In the genomic region with DNA sequence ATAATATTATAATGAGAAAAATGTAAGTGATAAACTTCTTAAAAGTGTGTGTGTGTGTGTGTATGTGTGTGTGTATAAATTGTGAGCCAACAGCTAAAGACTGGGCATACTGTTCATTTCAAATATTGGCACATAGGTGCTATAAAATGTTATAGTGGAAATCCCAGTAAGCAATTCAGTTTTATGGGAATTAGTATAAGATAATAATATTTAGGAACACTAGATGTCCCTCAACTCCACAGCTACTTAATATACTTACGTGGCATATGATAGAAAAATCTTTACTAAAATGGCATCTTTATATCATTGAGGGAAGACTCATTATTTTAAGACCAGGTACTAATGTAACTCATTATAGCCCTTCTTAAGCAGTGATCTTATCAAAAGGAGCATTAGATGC, we compare ENCODE assay signal across 18 cellular contexts.
DNase-seq lines count a peak whose midpoint lies in the region; ATAC-seq, FAIRE-seq and TF ChIP-seq lines count a peak whose summit lies in the region.
"Had no signal": no experiment of that assay in that cellular context is flagged by ENCODE, and none has a peak within 500 bp of the region (broad histone marks: within the 10 kb centered on the region; RNA-seq: fewer than 3 reads in every experiment).

No MANE protein-coding gene starts in this region.

- no peak overlapping the region for H2AFZ ChIP-seq in Loucy (ENCODE audit: low read length)
- H2AFZ ChIP-seq in neural cell (ENCODE audit: low read depth, low read length) = no peak overlapping the region

- H3K9ac ChIP-seq in Loucy (ENCODE audit: low read depth, low read length, poor library complexity, severe bottlenecking) = no peak overlapping the region
- no peak overlapping the region for H3K9ac ChIP-seq in neural cell (ENCODE audit: low read length)

- H3K9me2 ChIP-seq in Loucy (replicated peaks; ENCODE audit: low read depth, low read length) (no peaks in the 10 kb centered on the region), neural cell (ENCODE audit: insufficient read depth, low read length) (no peaks in the 10 kb centered on the region)

- no peaks in the 10 kb centered on the region for H3K27me3 ChIP-seq in Loucy (ENCODE audit: insufficient read depth, low read length, poor library complexity, severe bottlenecking)
- H3K27me3 ChIP-seq in bronchial epithelial cell (ENCODE audit: control insufficient read depth, insufficient read depth, low read length) = no peaks in the 10 kb centered on the region
- no peaks in the 10 kb centered on the region for H3K27me3 ChIP-seq in neural cell (ENCODE audit: insufficient read depth, low read depth, low read length)
- H3K27me3 ChIP-seq: SJSA1 had no signal

- no peaks in the 10 kb centered on the region for H3F3A ChIP-seq in Loucy (ENCODE audit: low read depth)
- H3F3A ChIP-seq in neural cell (ENCODE audit: insufficient read depth, low read length, poor library complexity, severe bottlenecking) = no peaks in the 10 kb centered on the region

- DNase-seq in EL = peak; percentile 3
- peak; percentile 32 for DNase-seq in bronchial epithelial cell (ENCODE audit: low read depth)
- no peak for DNase-seq in NCI-H1048 (lab: John Stamatoyannopoulos, UW)
- no peak for DNase-seq in NCI-H146 treated with DMSO at 0.1 percent for 48 hours (lab: John Stamatoyannopoulos, UW; ENCODE audit: unreplicated experiment)
- DNase-seq: activated CD8-positive, alpha-beta memory T cell treated with anti-CD3 and anti-CD28 coated beads, Interleukin-2, amount 10 ng/mL, durations not matched to agents 7 days and 5 days; CD8-positive, alpha-beta memory T cell; central memory CD4-positive, alpha-beta T cell; H9; MG63; NCI-H748 treated with DMSO at 0.1 percent for 48 hours; substantia nigra had no signal

- no peak for ATAC-seq in GM18870 (IDR thresholded peaks at IDR 0.05; ENCODE audit: unreplicated experiment)
- ATAC-seq: activated CD8-positive, alpha-beta memory T cell treated with anti-CD3 and anti-CD28 coated beads, Interleukin-2, amount 10 ng/mL, durations not matched to agents 7 days and 5 days; activated naive CD4-positive, alpha-beta T cell treated with anti-CD3 and anti-CD28 coated beads, Interleukin-2, amount 50 U/mL, for 72 hours had no signal

- no peak for FAIRE-seq in bronchial epithelial cell (lab: Jason Lieb, UNC)

- TF ChIP-seq CTCF in Loucy (conservative IDR thresholded peaks at IDR 0.05; ENCODE audit: low read length) (peak; percentile 43), bronchial epithelial cell (IDR thresholded peaks at IDR 0.05; ENCODE audit: insufficient read depth, low read length, severe bottlenecking) (no peak), neural cell (IDR thresholded peaks at IDR 0.05; ENCODE audit: poor library complexity, severe bottlenecking) (peak; percentile 39)

- no peaks in the 10 kb centered on the region for H3K9me3 ChIP-seq in Loucy (ENCODE audit: insufficient read depth, low read depth, low read length)
- H3K9me3 ChIP-seq in neural cell (ENCODE audit: low read length) = no peaks in the 10 kb centered on the region
- H3K9me3 ChIP-seq: MG63, SJSA1 had no signal

- no peak for TF ChIP-seq EP300 in neural cell (conservative IDR thresholded peaks at IDR 0.05; ENCODE audit: poor library complexity, severe bottlenecking)

- H3K36me3 ChIP-seq in Loucy (ENCODE audit: insufficient read depth, low read length) (no peaks in the 10 kb centered on the region), bronchial epithelial cell (ENCODE audit: control insufficient read depth, insufficient read depth, low read length) (no peaks in the 10 kb centered on the region), neural cell (ENCODE audit: insufficient read depth, low read length) (no peaks in the 10 kb centered on the region)
- H3K36me3 ChIP-seq: MG63, SJSA1 had no signal

- H3K4me2 ChIP-seq in Loucy (ENCODE audit: low read depth, low read length, poor library complexity, severe bottlenecking) (no peak overlapping the region), neural cell (ENCODE audit: low read length) (no peak overlapping the region)
- H3K4me2 ChIP-seq: smooth muscle cell had no signal

- no peaks in the 10 kb centered on the region for H3K4me1 ChIP-seq in Loucy (ENCODE audit: insufficient read depth, low read length, poor library complexity, severe bottlenecking)
- H3K4me1 ChIP-seq: SJSA1 had no signal

- no peaks in the 10 kb centered on the region for H3K79me2 ChIP-seq in Loucy (ENCODE audit: insufficient read depth, low read length)
- H3K79me2 ChIP-seq in neural cell (replicated peaks; ENCODE audit: insufficient read depth, low read length) = no peaks in the 10 kb centered on the region

- H3K27ac ChIP-seq in neural cell (ENCODE audit: low read length) = no peak overlapping the region
- H3K27ac ChIP-seq: epithelial cell of prostate, SJSA1 had no signal

- no peaks in the 10 kb centered on the region for H4K20me1 ChIP-seq in Loucy (ENCODE audit: insufficient read depth, low read length, poor library complexity, severe bottlenecking)
- no peaks in the 10 kb centered on the region for H4K20me1 ChIP-seq in neural cell (ENCODE audit: insufficient read depth)

- H3K4me3 ChIP-seq in Loucy (ENCODE audit: low read length, poor library complexity, severe bottlenecking) = no peak overlapping the region
- H3K4me3 ChIP-seq in bronchial epithelial cell (ENCODE audit: low read depth, low read length) = no peak overlapping the region
- H3K4me3 ChIP-seq in neural cell (ENCODE audit: low read length) = no peak overlapping the region
- H3K4me3 ChIP-seq: MG63, SJSA1, smooth muscle cell had no signal

- peak; percentile 58 for TF ChIP-seq RAD21 in neural cell (conservative IDR thresholded peaks at IDR 0.05)

TF ChIP-seq in neural cell, 6 proteins besides CTCF, POLR2A, EP300 and RAD21:
- TF ChIP-seq TAF1 (IDR thresholded peaks at IDR 0.05; ENCODE audit: low read depth) (no peak), POLR2AphosphoS5 (IDR thresholded peaks at IDR 0.05) (no peak), EZH2 (IDR thresholded peaks at IDR 0.05; ENCODE audit: borderline replicate concordance, insufficient read depth, low read length, poor library complexity, severe bottlenecking) (no peak), MXI1 (conservative IDR thresholded peaks at IDR 0.05; ENCODE audit: poor library complexity, severe bottlenecking) (no peak), SMC3 (conservative IDR thresholded peaks at IDR 0.05; ENCODE audit: poor library complexity) (peak; percentile 50)
- TF ChIP-seq, protein P1, sequence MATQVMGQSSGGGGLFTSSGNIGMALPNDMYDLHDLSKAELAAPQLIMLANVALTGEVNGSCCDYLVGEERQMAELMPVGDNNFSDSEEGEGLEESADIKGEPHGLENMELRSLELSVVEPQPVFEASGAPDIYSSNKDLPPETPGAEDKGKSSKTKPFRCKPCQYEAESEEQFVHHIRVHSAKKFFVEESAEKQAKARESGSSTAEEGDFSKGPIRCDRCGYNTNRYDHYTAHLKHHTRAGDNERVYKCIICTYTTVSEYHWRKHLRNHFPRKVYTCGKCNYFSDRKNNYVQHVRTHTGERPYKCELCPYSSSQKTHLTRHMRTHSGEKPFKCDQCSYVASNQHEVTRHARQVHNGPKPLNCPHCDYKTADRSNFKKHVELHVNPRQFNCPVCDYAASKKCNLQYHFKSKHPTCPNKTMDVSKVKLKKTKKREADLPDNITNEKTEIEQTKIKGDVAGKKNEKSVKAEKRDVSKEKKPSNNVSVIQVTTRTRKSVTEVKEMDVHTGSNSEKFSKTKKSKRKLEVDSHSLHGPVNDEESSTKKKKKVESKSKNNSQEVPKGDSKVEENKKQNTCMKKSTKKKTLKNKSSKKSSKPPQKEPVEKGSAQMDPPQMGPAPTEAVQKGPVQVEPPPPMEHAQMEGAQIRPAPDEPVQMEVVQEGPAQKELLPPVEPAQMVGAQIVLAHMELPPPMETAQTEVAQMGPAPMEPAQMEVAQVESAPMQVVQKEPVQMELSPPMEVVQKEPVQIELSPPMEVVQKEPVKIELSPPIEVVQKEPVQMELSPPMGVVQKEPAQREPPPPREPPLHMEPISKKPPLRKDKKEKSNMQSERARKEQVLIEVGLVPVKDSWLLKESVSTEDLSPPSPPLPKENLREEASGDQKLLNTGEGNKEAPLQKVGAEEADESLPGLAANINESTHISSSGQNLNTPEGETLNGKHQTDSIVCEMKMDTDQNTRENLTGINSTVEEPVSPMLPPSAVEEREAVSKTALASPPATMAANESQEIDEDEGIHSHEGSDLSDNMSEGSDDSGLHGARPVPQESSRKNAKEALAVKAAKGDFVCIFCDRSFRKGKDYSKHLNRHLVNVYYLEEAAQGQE (IDR thresholded peaks at IDR 0.05; ENCODE audit: borderline replicate concordance) = no peak
TF ChIP-seq in neural cell: peak in this region for 1.

Comparison
In these comparisons a context has a peak if more than half of its experiments do, and no peak if none do; other contexts are left out.
1. DNase-seq: peak in EL (single experiment) and bronchial epithelial cell (single experiment); none in NCI-H1048 (single experiment) and NCI-H146 treated with DMSO at 0.1 percent for 48 hours (single experiment).